ENCODE assay signal across 18 cellular contexts in the genomic region with DNA sequence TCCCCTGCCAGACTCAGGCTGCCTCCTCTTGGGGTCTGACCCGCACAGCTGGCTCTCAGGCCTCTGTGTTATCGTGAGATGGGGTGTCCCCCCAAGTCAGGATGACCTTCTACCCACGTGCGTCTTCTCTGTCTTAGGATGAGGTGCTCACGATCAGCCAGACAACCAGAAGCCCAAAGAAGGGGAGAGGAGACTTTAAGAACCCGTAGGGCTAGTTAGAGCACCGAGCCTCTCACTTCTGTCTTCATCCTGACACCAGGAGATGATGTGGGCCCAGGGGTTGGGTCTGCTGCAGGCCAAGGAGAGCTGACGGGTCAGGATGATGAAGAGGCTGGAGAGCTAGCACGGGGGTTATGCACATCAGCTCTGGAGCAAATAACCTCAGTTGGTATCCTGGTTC. TPM values are rescaled to one million over a fixed set of nuclear protein-coding genes. Genes with fewer than 3 reads are reported as not detected.
A peak's percentile ranks its signal among the peaks of the same experiment; 100 is the strongest.
DNase-seq lines count a peak whose midpoint lies in the region; ATAC-seq and TF ChIP-seq lines count a peak whose summit lies in the region.
"Had no signal": no experiment of that assay in that cellular context is flagged by ENCODE, and none has a peak within 500 bp of the region (broad histone marks: within the 10 kb centered on the region; RNA-seq: fewer than 3 reads in every experiment).

No MANE protein-coding gene starts in this region.

- H3K4me2 ChIP-seq in neural progenitor cell = peak overlapping the region; percentile 38

- H3K4me1 ChIP-seq in neural progenitor cell = peaks cover 12% of the 10 kb centered on the region
- no peaks in the 10 kb centered on the region for H3K4me1 ChIP-seq in heart right ventricle
- H3K4me1 ChIP-seq: Caco-2 had no signal

- no peaks in the 10 kb centered on the region for H3K79me2 ChIP-seq in neural progenitor cell (ENCODE audit: low read depth)

- DNase-seq in activated naive CD4-positive, alpha-beta T cell treated with anti-CD3 and anti-CD28 coated beads, Interleukin-2, amount 50 U/mL, for 72 hours (ENCODE audit: low spot score in 2 of 2) = peak in 1 of 2 donors; percentile 34
- no peak for DNase-seq in activated naive CD4-positive, alpha-beta T cell treated with anti-CD3 and anti-CD28 coated beads, Interleukin-2, amount 50 U/mL, for 16 hours
- no peak for DNase-seq in T-helper 17 cell
- no peak for DNase-seq in neural progenitor cell (ENCODE audit: low spot score)
- DNase-seq in WERI-Rb-1 = no peak
- no peak for DNase-seq in heart right ventricle
- DNase-seq: ACHN, EL, NCI-H1105, NCI-H1694, NCI-H2107, NCI-H226, NCI-H524 treated with DMSO at 0.1 percent for 48 hours, SHP77 had no signal

- H3K36me3 Mint-ChIP-seq in activated naive CD4-positive, alpha-beta T cell treated with anti-CD3 and anti-CD28 coated beads, Interleukin-2, amount 50 U/mL, for 72 hours = no peaks in the 10 kb centered on the region
- H3K36me3 Mint-ChIP-seq in T-helper 17 cell (ENCODE audit: low read depth) = peaks cover 5% of the 10 kb centered on the region
- peaks cover 25% of the 10 kb centered on the region for H3K36me3 Mint-ChIP-seq in neural progenitor cell

- H3K9me3 ChIP-seq in T-helper 17 cell (ENCODE audit: control insufficient read depth, low read length, poor library complexity, severe bottlenecking) (no peaks in the 10 kb centered on the region), neural progenitor cell (ENCODE audit: low read depth) (no peaks in the 10 kb centered on the region), WERI-Rb-1 (ENCODE audit: severe bottlenecking) (no peaks in the 10 kb centered on the region), heart right ventricle (no peaks in the 10 kb centered on the region)
- H3K9me3 ChIP-seq: Caco-2 had no signal

- no peaks in the 10 kb centered on the region for H3K9me3 Mint-ChIP-seq in activated naive CD4-positive, alpha-beta T cell treated with anti-CD3 and anti-CD28 coated beads, Interleukin-2, amount 50 U/mL, for 72 hours
- no peaks in the 10 kb centered on the region for H3K9me3 Mint-ChIP-seq in neural progenitor cell

- intact Hi-C loops in heart right ventricle (cut with DNase I) = no loop called here

- ATAC-seq in activated naive CD4-positive, alpha-beta T cell treated with anti-CD3 and anti-CD28 coated beads, Interleukin-2, amount 50 U/mL, for 72 hours = no peak
- ATAC-seq in T-helper 17 cell (no peak), HG03442 (IDR thresholded peaks at IDR 0.05; ENCODE audit: unreplicated experiment) (no peak), heart right ventricle (no peak)
- ATAC-seq: Panc1 had no signal

- H3K4me3 ChIP-seq in neural progenitor cell (no peak overlapping the region), WERI-Rb-1 (ENCODE audit: low read depth, low read length) (no peak overlapping the region), heart right ventricle (no peak overlapping the region)

- 89 to 91% methylated on average over 9 of the region's 9 CpGs for whole genome bisulfite sequencing in heart right ventricle, 2 donors

- H3K27ac Mint-ChIP-seq in activated naive CD4-positive, alpha-beta T cell treated with anti-CD3 and anti-CD28 coated beads, Interleukin-2, amount 50 U/mL, for 72 hours = peak overlapping the region; percentile 12 to 29
- H3K27ac Mint-ChIP-seq in T-helper 17 cell = peak overlapping the region; percentile 83
- H3K27ac Mint-ChIP-seq in neural progenitor cell = peak overlapping the region; percentile 68

- peaks cover 10% of the 10 kb centered on the region for H3F3A ChIP-seq in neural progenitor cell (ENCODE audit: low read depth)

- H3K4me3 Mint-ChIP-seq in T-helper 17 cell (no peak overlapping the region), neural progenitor cell (no peak overlapping the region)

- no peak overlapping the region for H2AFZ ChIP-seq in neural progenitor cell (replicated peaks)

- H3K27me3 ChIP-seq in neural progenitor cell (no peaks in the 10 kb centered on the region), WERI-Rb-1 (ENCODE audit: insufficient read depth, low read depth, severe bottlenecking) (no peaks in the 10 kb centered on the region), heart right ventricle (no peaks in the 10 kb centered on the region)

- H3K4me1 Mint-ChIP-seq in T-helper 17 cell (peaks cover 13% of the 10 kb centered on the region), neural progenitor cell (peaks cover 19% of the 10 kb centered on the region)

- TF ChIP-seq CTCF in neural progenitor cell (IDR thresholded peaks at IDR 0.05) (no peak), WERI-Rb-1 (IDR thresholded peaks at IDR 0.05; ENCODE audit: low read depth, low read length) (no peak), heart right ventricle (IDR thresholded peaks at IDR 0.05) (no peak)

- H3K9ac ChIP-seq in neural progenitor cell = no peak overlapping the region

- H3K27ac ChIP-seq in neural progenitor cell (peak overlapping the region; percentile 58), WERI-Rb-1 (no peak overlapping the region), heart right ventricle (no peak overlapping the region)
- H3K27ac ChIP-seq: HL-60 had no signal

- H3K36me3 ChIP-seq in neural progenitor cell (no peaks in the 10 kb centered on the region), WERI-Rb-1 (peaks cover 3% of the 10 kb centered on the region; the same call in 1 of the 2 replicates), heart right ventricle (peaks cover 0 to 85% (median 17%) of the 10 kb centered on the region in 9 donors)

- no peaks in the 10 kb centered on the region for H4K20me1 ChIP-seq in neural progenitor cell (ENCODE audit: low read depth)

- no peaks in the 10 kb centered on the region for H3K27me3 Mint-ChIP-seq in T-helper 17 cell
- peaks cover 2% of the 10 kb centered on the region for H3K27me3 Mint-ChIP-seq in neural progenitor cell (ENCODE audit: insufficient read depth, low read depth)

RNA-seq across cellular contexts. Expression of a gene that starts 21.0 kb away (rescaled TPM):
- 10 to 100 TPM; 38.0 to 39.8 TPM for total RNA-seq in activated naive CD4-positive, alpha-beta T cell treated with anti-CD3 and anti-CD28 coated beads, Interleukin-2, amount 50 U/mL, for 72 hours
- total RNA-seq in T-helper 17 cell (10 to 100 TPM; 51.6 to 90.3 TPM), neural progenitor cell (ENCODE audit: low replicate concordance) (23.9 TPM in 2 replicates), heart right ventricle (10 to 100 TPM in 1 of 10 donors, 1 to 10 TPM in 8, under 1 TPM in 1; 0.83 to 30.4 (median 5.9) TPM)
- polyA plus RNA-seq in heart right ventricle = 10 to 100 TPM in 1 of 2 donors, 1 to 10 TPM in 1; 8.8 to 17.1 TPM

RNA-seq across cellular contexts. Expression of a gene that starts 29.4 kb away (rescaled TPM):
- 1 to 10 TPM in 1 of 2 donors, under 1 TPM in 1; 0.55 to 2.5 TPM for total RNA-seq in activated naive CD4-positive, alpha-beta T cell treated with anti-CD3 and anti-CD28 coated beads, Interleukin-2, amount 50 U/mL, for 72 hours
- total RNA-seq in T-helper 17 cell = under 1 TPM; 0.26 to 0.40 TPM
- total RNA-seq in neural progenitor cell (ENCODE audit: low replicate concordance) = 0.07 and 0.74 TPM in 2 replicates
- total RNA-seq in heart right ventricle = under 1 TPM in 1 of 10 donors, not detected in 9; 0.72 TPM
- polyA plus RNA-seq in heart right ventricle = under 1 TPM; 0.06 to 0.51 TPM

RNA-seq across cellular contexts. Expression of a gene that starts 34.6 kb away (rescaled TPM):
- total RNA-seq in activated naive CD4-positive, alpha-beta T cell treated with anti-CD3 and anti-CD28 coated beads, Interleukin-2, amount 50 U/mL, for 72 hours = 10 to 100 TPM; 11.9 to 30.1 TPM
- 10 to 100 TPM; 20.0 to 23.2 TPM for total RNA-seq in T-helper 17 cell
- total RNA-seq in neural progenitor cell (ENCODE audit: low replicate concordance) = 21.5 and 28.1 TPM in 2 replicates
- total RNA-seq in heart right ventricle = 10 to 100 TPM in 1 of 10 donors, 1 to 10 TPM in 9; 7.3 to 12.5 (median 8.8) TPM
- 10 to 100 TPM; 11.4 to 23.8 TPM for polyA plus RNA-seq in heart right ventricle

RNA-seq across cellular contexts. Expression of a gene that starts 34.8 kb away (rescaled TPM):
- 10 to 100 TPM; 20.2 to 27.7 TPM for total RNA-seq in activated naive CD4-positive, alpha-beta T cell treated with anti-CD3 and anti-CD28 coated beads, Interleukin-2, amount 50 U/mL, for 72 hours
- total RNA-seq in T-helper 17 cell (10 to 100 TPM; 30.3 to 35.9 TPM), neural progenitor cell (ENCODE audit: low replicate concordance) (13.3 and 19.0 TPM in 2 replicates), heart right ventricle (10 to 100 TPM; 27.9 to 87.4 (median 35.6) TPM)
- polyA plus RNA-seq in heart right ventricle = 10 to 100 TPM; 20.3 to 52.4 TPM

Comparison
In these comparisons a context has a peak if more than half of its experiments do, and no peak if none do; other contexts are left out.
1. H3K27ac Mint-ChIP-seq: peak in every context shown above with its lines; median percentile 83 in T-helper 17 cell; 68 in neural progenitor cell; 20 in activated naive CD4-positive, alpha-beta T cell treated with anti-CD3 and anti-CD28 coated beads, Interleukin-2, amount 50 U/mL, for 72 hours.